ENCODE assay signal across 17 cellular contexts in the genomic region with DNA sequence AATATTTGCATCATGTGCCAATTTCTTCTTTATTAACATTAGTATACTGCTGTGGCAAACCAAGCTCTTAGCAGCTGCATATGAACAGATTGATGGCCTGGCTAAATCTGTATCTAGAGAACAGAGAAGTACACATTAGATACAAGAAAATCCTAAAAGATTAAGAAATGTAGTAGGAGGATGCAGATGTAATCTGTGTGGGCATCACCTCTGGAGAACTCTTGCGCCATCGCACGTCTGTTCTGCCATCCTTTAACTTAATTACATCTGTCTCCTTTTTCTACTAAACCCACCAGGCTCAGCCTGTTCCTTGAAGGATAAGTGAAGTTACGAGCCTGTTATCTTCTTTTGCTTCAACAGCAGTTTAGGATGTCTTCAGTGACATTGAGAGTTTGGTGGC.
DNase-seq lines count a peak whose midpoint lies in the region; ATAC-seq and TF ChIP-seq lines count a peak whose summit lies in the region.
"Had no signal": no experiment of that assay in that cellular context is flagged by ENCODE, and none has a peak within 500 bp of the region (broad histone marks: within the 10 kb centered on the region; RNA-seq: fewer than 3 reads in every experiment).

No MANE protein-coding gene starts in this region.

- DNase-seq in NCI-H226 (peak; percentile 56), adipocyte (ENCODE audit: low read depth) (peak; percentile 38), foreskin keratinocyte (no peak), thoracic aorta (ENCODE audit: low spot score) (no peak), NCI-H524 (lab: John Stamatoyannopoulos, UW) (no peak), CD1c-positive myeloid dendritic cell (ENCODE audit: extremely low spot score) (no peak)
- no peak for DNase-seq in stimulated activated naive CD8-positive, alpha-beta T cell treated with anti-CD3 and anti-CD28 coated beads, Interleukin-15, amount 100 ng/mL, for 72 hours
- DNase-seq: CD4-positive, alpha-beta T cell; EL; H7; Kasumi-1; MM.1S; NCI-H187; NCI-H774; PC-3 had no signal

- no peaks in the 10 kb centered on the region for H3K9me3 Mint-ChIP-seq in stimulated activated naive CD8-positive, alpha-beta T cell treated with anti-CD3 and anti-CD28 coated beads, Interleukin-15, amount 100 ng/mL, for 72 hours
- H3K9me3 Mint-ChIP-seq: CD4-positive, alpha-beta T cell had no signal

- ATAC-seq in foreskin keratinocyte: no peak
- no peak for ATAC-seq in thoracic aorta (ENCODE audit: insufficient number of reproducible peaks, low FRiP score, low read depth)
- ATAC-seq in stimulated activated naive CD8-positive, alpha-beta T cell treated with anti-CD3 and anti-CD28 coated beads, Interleukin-15, amount 100 ng/mL, for 72 hours: no peak

- H3K27ac Mint-ChIP-seq in stimulated activated naive CD8-positive, alpha-beta T cell treated with anti-CD3 and anti-CD28 coated beads, Interleukin-15, amount 100 ng/mL, for 72 hours: no peak overlapping the region
- H3K27ac Mint-ChIP-seq: B cell; CD4-positive, alpha-beta T cell; IgD-negative memory B cell had no signal

- H3K9ac ChIP-seq in adipocyte (ENCODE audit: low read length): no peak overlapping the region

- H3K4me1 ChIP-seq in adipocyte (ENCODE audit: control insufficient read depth, insufficient read depth, low read length) (peaks cover 67% of the 10 kb centered on the region), foreskin keratinocyte (peaks cover 37% of the 10 kb centered on the region), thoracic aorta (ENCODE audit: control insufficient read depth in 1 of 2, low read depth in 2 of 2) (peaks cover 16 to 60% of the 10 kb centered on the region in 2 donors)

- H3K4me1 Mint-ChIP-seq in stimulated activated naive CD8-positive, alpha-beta T cell treated with anti-CD3 and anti-CD28 coated beads, Interleukin-15, amount 100 ng/mL, for 72 hours: no peaks in the 10 kb centered on the region
- H3K4me1 Mint-ChIP-seq: B cell, IgD-negative memory B cell had no signal

- H3K27ac ChIP-seq in foreskin keratinocyte (peak overlapping the region; percentile 58), thoracic aorta (peak overlapping the region; percentile 76 to 85)

- no peaks in the 10 kb centered on the region for H3K36me3 ChIP-seq in adipocyte (ENCODE audit: control insufficient read depth, insufficient read depth, low read length, severe bottlenecking)
- no peaks in the 10 kb centered on the region for H3K36me3 ChIP-seq in thoracic aorta

- H3K9me3 ChIP-seq in adipocyte (ENCODE audit: control insufficient read depth, low read length) (no peaks in the 10 kb centered on the region), thoracic aorta (no peaks in the 10 kb centered on the region)

- H3K27me3 Mint-ChIP-seq in stimulated activated naive CD8-positive, alpha-beta T cell treated with anti-CD3 and anti-CD28 coated beads, Interleukin-15, amount 100 ng/mL, for 72 hours: no peaks in the 10 kb centered on the region
- H3K27me3 Mint-ChIP-seq: CD4-positive, alpha-beta T cell; IgD-negative memory B cell had no signal

- no peaks in the 10 kb centered on the region for H3K27me3 ChIP-seq in adipocyte (replicated peaks; ENCODE audit: control insufficient read depth, insufficient read depth, low read length)
- no peaks in the 10 kb centered on the region for H3K27me3 ChIP-seq in foreskin keratinocyte
- no peaks in the 10 kb centered on the region for H3K27me3 ChIP-seq in thoracic aorta (replicated peaks; ENCODE audit: insufficient read depth)

- H3K4me3 ChIP-seq in adipocyte (ENCODE audit: low read length) (no peak overlapping the region), thoracic aorta (no peak overlapping the region)

- TF ChIP-seq CTCF in foreskin keratinocyte (conservative IDR thresholded peaks at IDR 0.05): no peak
- TF ChIP-seq CTCF in thoracic aorta (IDR thresholded peaks at IDR 0.05): no peak

- no peak overlapping the region for H3K4me3 Mint-ChIP-seq in stimulated activated naive CD8-positive, alpha-beta T cell treated with anti-CD3 and anti-CD28 coated beads, Interleukin-15, amount 100 ng/mL, for 72 hours
- H3K4me3 Mint-ChIP-seq: B cell; CD4-positive, alpha-beta T cell; IgD-negative memory B cell had no signal

Comparison
In these comparisons a context has a peak if more than half of its experiments do, and no peak if none do; other contexts are left out.
1. DNase-seq: peak in NCI-H226 (single experiment) and adipocyte (single experiment); none in foreskin keratinocyte (0 of 2), thoracic aorta (single experiment), NCI-H524 (0 of 2), CD1c-positive myeloid dendritic cell (single experiment) and stimulated activated naive CD8-positive, alpha-beta T cell treated with anti-CD3 and anti-CD28 coated beads, Interleukin-15, amount 100 ng/mL, for 72 hours (0 of 2).